In genomic region chr2:43267393-43267792, GRCh38 we compare ENCODE assay signal across 23 cellular contexts. TPM values are rescaled to one million over a fixed set of nuclear protein-coding genes. Genes with fewer than 3 reads are reported as not detected.
DNase-seq lines count a peak whose midpoint lies in the region; ATAC-seq and TF ChIP-seq lines count a peak whose summit lies in the region.
"Had no signal": no experiment of that assay in that cellular context is flagged by ENCODE, and none has a peak within 500 bp of the region (broad histone marks: within the 10 kb centered on the region; RNA-seq: fewer than 3 reads in every experiment).

No MANE protein-coding gene starts in this region.

- no peak overlapping the region for H3K4me3 ChIP-seq in heart left ventricle
- H3K4me3 ChIP-seq in trophoblast cell (ENCODE audit: low read depth, low read length) = no peak overlapping the region
- H3K4me3 ChIP-seq in upper lobe of left lung = no peak overlapping the region
- H3K4me3 ChIP-seq: GM23248, pancreas, right lobe of liver had no signal

- H3K9me3 ChIP-seq in heart left ventricle (no peaks in the 10 kb centered on the region), trophoblast cell (ENCODE audit: insufficient read depth, low read depth, low read length) (no peaks in the 10 kb centered on the region), upper lobe of left lung (no peaks in the 10 kb centered on the region)
- H3K9me3 ChIP-seq: pancreas, right lobe of liver had no signal

- DNase-seq in heart left ventricle (peak in 1 of 5 donors; percentile 39), Right ventricle myocardium superior (no peak), epithelial cell of prostate (ENCODE audit: low read depth, low spot score) (no peak), trophoblast cell (no peak), upper lobe of left lung (no peak), HT-29 (ENCODE audit: low spot score) (no peak), AG08396 (ENCODE audit: low spot score) (no peak)
- DNase-seq in stimulated activated CD8-positive, alpha-beta memory T cell treated with anti-CD3 and anti-CD28 coated beads, Interleukin-4, amount 100 ng/mL, for 48 hours = no peak
- DNase-seq: activated CD4-positive, alpha-beta T cell treated with anti-CD3 and anti-CD28 coated beads for 1 hour; activated naive CD4-positive, alpha-beta T cell treated with anti-CD3 and anti-CD28 coated beads for 36 hours; activated T-cell treated with anti-CD3 and anti-CD28 coated beads, Interleukin-2, amount 50 U/mL, for 1 hour; COR-L47; HFFc6; mesendoderm; natural killer cell; NCI-H1092; NCI-H1930; NCI-H226; NCI-H774 had no signal

- TF ChIP-seq POLR2A in heart left ventricle (IDR thresholded peaks at IDR 0.05) = no peak
- no peak for TF ChIP-seq POLR2A in upper lobe of left lung (IDR thresholded peaks at IDR 0.05)

- no peak for ATAC-seq in heart left ventricle
- no peak for ATAC-seq in Right ventricle myocardium superior (ENCODE audit: poor library complexity)
- no peak for ATAC-seq in upper lobe of left lung (ENCODE audit: low FRiP score in 2 of 2)
- ATAC-seq: esophagus mucosa, natural killer cell had no signal

- no peak overlapping the region for H3K4me2 ChIP-seq in trophoblast cell (ENCODE audit: low read length)

- peak overlapping the region; percentile 78 for H2BK12ac ChIP-seq in trophoblast cell (ENCODE audit: low read length)

- H3K14ac ChIP-seq in trophoblast cell (ENCODE audit: low read length) = peak overlapping the region; percentile 53

- H4K8ac ChIP-seq in trophoblast cell (ENCODE audit: low read depth, low read length) = no peak overlapping the region

- H3K36me3 ChIP-seq in heart left ventricle (no peaks in the 10 kb centered on the region), trophoblast cell (ENCODE audit: control insufficient read depth in 1 of 2, insufficient read depth in 2 of 2, low read length in 2 of 2) (no peaks in the 10 kb centered on the region), upper lobe of left lung (peaks cover 0 to 3% (median 0%) of the 10 kb centered on the region in 4 donors)
- H3K36me3 ChIP-seq: pancreas, right lobe of liver had no signal

- TF ChIP-seq CTCF in heart left ventricle (IDR thresholded peaks at IDR 0.05) (no peak), upper lobe of left lung (IDR thresholded peaks at IDR 0.05) (no peak)

- H3K4me1 ChIP-seq in heart left ventricle = peaks cover 15 to 68% (median 53%) of the 10 kb centered on the region in 12 donors
- H3K4me1 ChIP-seq in trophoblast cell (ENCODE audit: control insufficient read depth in 1 of 2, insufficient read depth in 2 of 2, low read length in 2 of 2) = peaks cover 21 to 30% of the 10 kb centered on the region in 2 experiments
- H3K4me1 ChIP-seq in upper lobe of left lung = peaks cover 34 to 48% (median 39%) of the 10 kb centered on the region in 4 donors
- H3K4me1 ChIP-seq: pancreas, right lobe of liver had no signal

- H2BK120ac ChIP-seq in trophoblast cell (ENCODE audit: insufficient read depth, low read length, poor library complexity) = peak overlapping the region; percentile 16

- TF ChIP-seq EP300 in upper lobe of left lung (IDR thresholded peaks at IDR 0.05) = no peak

- no peak overlapping the region for H3K23ac ChIP-seq in trophoblast cell (ENCODE audit: low read length)

- H2AFZ ChIP-seq in trophoblast cell (ENCODE audit: insufficient read depth, low read length, poor library complexity) = peak overlapping the region; percentile 10
- H2AFZ ChIP-seq: GM23248 had no signal

- no peaks in the 10 kb centered on the region for H3K79me2 ChIP-seq in trophoblast cell (ENCODE audit: control insufficient read depth, insufficient read depth, low read length, poor library complexity)

- peak overlapping the region; percentile 9 for H3K4ac ChIP-seq in trophoblast cell (ENCODE audit: low read depth, low read length)

- H4K12ac ChIP-seq in trophoblast cell (ENCODE audit: low read depth, low read length) = no peak overlapping the region

- no peak overlapping the region for H2BK5ac ChIP-seq in trophoblast cell (ENCODE audit: low read depth, low read length, poor library complexity)

- H4K91ac ChIP-seq in trophoblast cell (ENCODE audit: low read depth, low read length) = no peak overlapping the region

- H3K18ac ChIP-seq in trophoblast cell (ENCODE audit: low read length) = peak overlapping the region; percentile 57

- H3K9ac ChIP-seq in trophoblast cell (ENCODE audit: low read length) = no peak overlapping the region

- H3K27me3 ChIP-seq in heart left ventricle (no peaks in the 10 kb centered on the region), trophoblast cell (ENCODE audit: insufficient read depth, low read length) (no peaks in the 10 kb centered on the region), upper lobe of left lung (no peaks in the 10 kb centered on the region)
- H3K27me3 ChIP-seq: pancreas, right lobe of liver had no signal

- WGBS in heart left ventricle, 4 donors = 75 to 89% (median 82%) methylated on average over 7 of the region's 7 CpGs
- no CpG with 5 or more reads among the region's 7 CpGs for WGBS in trophoblast cell (ENCODE audit: extremely low coverage, insufficient coverage, insufficient read length)
- WGBS in upper lobe of left lung, 2 donors = 85 to 89% methylated on average over 7 of the region's 7 CpGs

- H3K27ac ChIP-seq in heart left ventricle (peak overlapping the region in 7 of 12 donors; percentile 11 to 90 (median 79)), epithelial cell of prostate (peak overlapping the region; percentile 11), trophoblast cell (ENCODE audit: low read depth, low read length) (no peak overlapping the region), upper lobe of left lung (peak overlapping the region; percentile 7 to 87 (median 76))
- H3K27ac ChIP-seq: GM23248, pancreas, right lobe of liver had no signal

- intact Hi-C loops in heart left ventricle (cut with DNase I) = loop anchor here in 4 of 10 donors (5.0 kb wide), 3 partner anchors 60 to 80 kb away; no protein-coding TSS in a partner anchor
- intact Hi-C loops in Right ventricle myocardium superior (cut with DNase I) = loop anchor here (5.0 kb wide), 1 partner anchor 65 kb away; no protein-coding TSS in a partner anchor

- H3K79me1 ChIP-seq in trophoblast cell (ENCODE audit: low read length) = peaks cover 20% of the 10 kb centered on the region

- H2AK5ac ChIP-seq in trophoblast cell (ENCODE audit: low read length) = peak overlapping the region; percentile 44

RNA-seq across cellular contexts. Expression of gene ZFP36L2, which starts 41.0 kb away (rescaled TPM):
- total RNA-seq in heart left ventricle = 10 to 100 TPM; 28.8 to 94.4 (median 44.9) TPM
- polyA plus RNA-seq in heart left ventricle = 10 to 100 TPM; 29.2 to 29.5 TPM
- total RNA-seq in Right ventricle myocardium superior = 45.0 TPM
- 62.0 and 65.7 TPM in 2 replicates for polyA plus RNA-seq in trophoblast cell (2013)
- 100 to 1,000 TPM in 4 of 6 donors, 10 to 100 TPM in 2; 65.4 to 180 (median 127) TPM for total RNA-seq in upper lobe of left lung
- 19.4 and 20.5 TPM in 2 replicates for total RNA-seq in HT-29 (2014; rRNA removed; shearing (Covaris generic))
